In the genomic region with DNA sequence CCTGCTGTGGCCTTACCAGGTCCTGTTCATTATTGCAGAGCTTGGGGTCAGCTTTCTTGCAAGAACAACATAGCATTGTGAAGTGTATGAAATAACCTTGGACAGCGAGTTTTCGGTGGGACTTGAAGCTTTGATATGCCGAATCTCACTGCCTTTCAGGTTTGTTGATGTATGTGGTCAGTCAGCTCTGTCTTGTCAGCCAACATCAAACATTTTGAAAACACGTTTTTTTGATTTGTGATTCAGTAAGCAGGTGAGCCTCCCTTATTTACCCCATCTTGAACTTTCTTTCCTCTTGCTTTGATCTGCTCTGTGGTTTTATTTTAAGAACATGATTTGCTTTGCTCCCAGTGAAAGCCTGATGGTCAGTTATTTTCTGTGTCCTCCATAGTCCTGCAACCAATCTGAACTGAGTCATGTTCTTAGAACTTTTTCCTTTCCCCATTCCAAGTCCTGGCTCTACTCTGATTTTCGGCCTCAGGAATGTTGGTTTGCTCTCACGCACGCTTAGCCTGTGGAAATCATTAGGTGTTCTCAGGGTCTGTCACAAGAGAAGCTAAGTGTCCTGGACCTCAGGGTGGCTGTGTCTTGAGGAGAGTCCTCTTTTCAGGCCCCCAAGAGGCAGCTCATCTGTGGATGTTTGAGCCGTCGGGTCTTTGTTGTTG, we compare ENCODE assay signal across 11 cellular contexts. TPM values are rescaled to one million over a fixed set of nuclear protein-coding genes. Genes with fewer than 3 reads are reported as not detected.
DNase-seq lines count a peak whose midpoint lies in the region; ATAC-seq and TF ChIP-seq lines count a peak whose summit lies in the region.
"Had no signal": no experiment of that assay in that cellular context is flagged by ENCODE, and none has a peak within 500 bp of the region (broad histone marks: within the 10 kb centered on the region; RNA-seq: fewer than 3 reads in every experiment).

No MANE protein-coding gene starts in this region.

- H3K27ac Mint-ChIP-seq in activated CD8-positive, alpha-beta T cell treated with anti-CD3 and anti-CD28 coated beads for 36 hours = peak overlapping the region; percentile 40
- H3K27ac Mint-ChIP-seq in activated CD8-positive, alpha-beta T cell treated with anti-CD3 and anti-CD28 coated beads, Interleukin-2, amount 10 ng/mL, durations not matched to agents 7 days and 5 days = no peak overlapping the region
- peak overlapping the region in 6 of 9 donors; percentile 24 to 77 (median 57) for H3K27ac Mint-ChIP-seq in naive thymus-derived CD4-positive, alpha-beta T cell

- intact Hi-C loops in activated CD8-positive, alpha-beta T cell treated with anti-CD3 and anti-CD28 coated beads for 36 hours (cut with micrococcal nuclease) = no loop called here
- intact Hi-C loops in esophagus squamous epithelium (cut with DNase I) = loop anchor here (10.0 kb wide), 1 partner anchor 52 kb away; no protein-coding TSS in a partner anchor
- intact Hi-C loops in naive thymus-derived CD4-positive, alpha-beta T cell (cut with micrococcal nuclease) = loop anchor here in 1 of 2 donors (2.0 kb wide), 1 partner anchor 24 kb away; no protein-coding TSS in a partner anchor

- H3K4me1 ChIP-seq in esophagus squamous epithelium = peaks cover 10 to 60% (median 24%) of the 10 kb centered on the region in 3 donors
- peaks cover 8 to 26% of the 10 kb centered on the region in 2 donors for H3K4me1 ChIP-seq in naive thymus-derived CD4-positive, alpha-beta T cell (ENCODE audit: control insufficient read depth in 2 of 2, insufficient read depth in 2 of 2, low read length in 2 of 2)
- H3K4me1 ChIP-seq in upper lobe of left lung = peaks cover 14 to 32% (median 21%) of the 10 kb centered on the region in 4 donors

- peaks cover 10% of the 10 kb centered on the region for H3K36me3 Mint-ChIP-seq in activated CD8-positive, alpha-beta T cell treated with anti-CD3 and anti-CD28 coated beads for 36 hours (ENCODE audit: low read depth)
- H3K36me3 Mint-ChIP-seq in activated CD8-positive, alpha-beta T cell treated with anti-CD3 and anti-CD28 coated beads, Interleukin-2, amount 10 ng/mL, durations not matched to agents 7 days and 5 days (ENCODE audit: low read depth) = peaks cover 17% of the 10 kb centered on the region
- peaks cover 7 to 21% (median 13%) of the 10 kb centered on the region in 5 donors for H3K36me3 Mint-ChIP-seq in naive thymus-derived CD4-positive, alpha-beta T cell

- peaks cover 46% of the 10 kb centered on the region for H3K4me1 Mint-ChIP-seq in activated CD8-positive, alpha-beta T cell treated with anti-CD3 and anti-CD28 coated beads for 36 hours (ENCODE audit: low read depth)
- peaks cover 40% of the 10 kb centered on the region for H3K4me1 Mint-ChIP-seq in activated CD8-positive, alpha-beta T cell treated with anti-CD3 and anti-CD28 coated beads, Interleukin-2, amount 10 ng/mL, durations not matched to agents 7 days and 5 days (ENCODE audit: low read depth)
- peaks cover 37 to 64% (median 55%) of the 10 kb centered on the region in 7 donors for H3K4me1 Mint-ChIP-seq in naive thymus-derived CD4-positive, alpha-beta T cell

- TF ChIP-seq POLR2A in esophagus squamous epithelium (IDR thresholded peaks at IDR 0.05) (no peak), upper lobe of left lung (IDR thresholded peaks at IDR 0.05) (no peak)

- TF ChIP-seq EP300 in upper lobe of left lung (IDR thresholded peaks at IDR 0.05) = peak in 1 of 4 donors; percentile 10

- no peak overlapping the region for H3K4me3 Mint-ChIP-seq in activated CD8-positive, alpha-beta T cell treated with anti-CD3 and anti-CD28 coated beads for 36 hours
- H3K4me3 Mint-ChIP-seq in activated CD8-positive, alpha-beta T cell treated with anti-CD3 and anti-CD28 coated beads, Interleukin-2, amount 10 ng/mL, durations not matched to agents 7 days and 5 days = no peak overlapping the region
- H3K4me3 Mint-ChIP-seq in naive thymus-derived CD4-positive, alpha-beta T cell = peak overlapping the region in 5 of 10 donors; percentile 26 to 62 (median 51)
- H3K4me3 Mint-ChIP-seq: activated T-cell treated with anti-CD3 and anti-CD28 coated beads, Interleukin-2, amount 50 U/mL, for 4 hours had no signal

- POLR2A ChIA-PET in activated CD8-positive, alpha-beta T cell treated with anti-CD3 and anti-CD28 coated beads for 36 hours (lab: Charles Lee) = interaction anchor here (0.6 to 2.1 kb wide), 6 partner anchors 8 to 1165 kb away, joined by 3 to 8 read pairs (median 3); partner anchors contain the start of gene WBP1L
- POLR2A ChIA-PET in activated CD8-positive, alpha-beta T cell treated with anti-CD3 and anti-CD28 coated beads, Interleukin-2, amount 10 ng/mL, durations not matched to agents 7 days and 5 days (lab: Charles Lee) = no interaction called here
- POLR2A ChIA-PET in naive thymus-derived CD4-positive, alpha-beta T cell (lab: Charles Lee) = no interaction called here

- H3K27me3 ChIP-seq in esophagus squamous epithelium (no peaks in the 10 kb centered on the region), upper lobe of left lung (no peaks in the 10 kb centered on the region)
- no peaks in the 10 kb centered on the region for H3K27me3 ChIP-seq in naive thymus-derived CD4-positive, alpha-beta T cell (ENCODE audit: control insufficient read depth in 2 of 2, insufficient read depth in 2 of 2, low read length in 2 of 2)

- H3K4me3 ChIP-seq in esophagus squamous epithelium (no peak overlapping the region), upper lobe of left lung (no peak overlapping the region)
- no peak overlapping the region for H3K4me3 ChIP-seq in naive thymus-derived CD4-positive, alpha-beta T cell (ENCODE audit: low read length)
- H3K4me3 ChIP-seq: A549 had no signal

- no peak for DNase-seq in activated CD8-positive, alpha-beta T cell treated with anti-CD3 and anti-CD28 coated beads for 36 hours
- no peak for DNase-seq in activated CD8-positive, alpha-beta T cell treated with anti-CD3 and anti-CD28 coated beads, Interleukin-2, amount 10 ng/mL, durations not matched to agents 7 days and 5 days
- DNase-seq in esophagus squamous epithelium (lab: John Stamatoyannopoulos, UW) (no peak), upper lobe of left lung (no peak), HPDE6-E6E7 (ENCODE audit: extremely low spot score) (no peak), NCI-H2107 treated with DMSO at 0.1 percent for 48 hours (lab: John Stamatoyannopoulos, UW; ENCODE audit: unreplicated experiment) (no peak)
- DNase-seq in naive thymus-derived CD4-positive, alpha-beta T cell = no peak
- no peak for DNase-seq in activated naive CD4-positive, alpha-beta T cell treated with anti-CD3 and anti-CD28 coated beads, Interleukin-2, amount 50 U/mL, for 16 hours
- DNase-seq: activated T-cell treated with anti-CD3 and anti-CD28 coated beads, Interleukin-2, amount 50 U/mL, for 4 hours; stimulated activated CD4-positive, alpha-beta T cell treated with anti-CD3 and anti-CD28 coated beads, Interleukin-2, amount 100 ng/mL, for 24 hours had no signal

- CTCF ChIA-PET in activated CD8-positive, alpha-beta T cell treated with anti-CD3 and anti-CD28 coated beads for 36 hours (lab: Charles Lee) = interaction anchor here (0.7 to 4.1 kb wide), 16 partner anchors 9 to 155 kb away, joined by 3 to 34 read pairs (median 4); partner anchors contain the start of gene WBP1L
- CTCF ChIA-PET in activated CD8-positive, alpha-beta T cell treated with anti-CD3 and anti-CD28 coated beads, Interleukin-2, amount 10 ng/mL, durations not matched to agents 7 days and 5 days (lab: Charles Lee) = interaction anchor here (0.7 to 2.8 kb wide), 9 partner anchors 9 to 149 kb away, joined by 3 to 23 read pairs (median 5); partner anchors contain the start of gene WBP1L
- CTCF ChIA-PET in naive thymus-derived CD4-positive, alpha-beta T cell (lab: Charles Lee) = interaction anchor here (1.0 to 1.6 kb wide), 3 partner anchors 10 to 16 kb away, joined by 3 to 4 read pairs (median 4); no protein-coding TSS in a partner anchor

- WGBS in esophagus squamous epithelium, 2 donors = 69 to 81% methylated on average over 9 of the region's 9 CpGs
- 78% methylated on average over 9 of the region's 9 CpGs for WGBS in upper lobe of left lung, 2 donors

- no peak for ATAC-seq in activated CD8-positive, alpha-beta T cell treated with anti-CD3 and anti-CD28 coated beads for 36 hours
- ATAC-seq in activated CD8-positive, alpha-beta T cell treated with anti-CD3 and anti-CD28 coated beads, Interleukin-2, amount 10 ng/mL, durations not matched to agents 7 days and 5 days = no peak
- no peak for ATAC-seq in naive thymus-derived CD4-positive, alpha-beta T cell
- ATAC-seq in upper lobe of left lung (ENCODE audit: low FRiP score in 2 of 2) = peak; percentile 41 to 85

- no peaks in the 10 kb centered on the region for H3K9me3 Mint-ChIP-seq in activated CD8-positive, alpha-beta T cell treated with anti-CD3 and anti-CD28 coated beads for 36 hours
- H3K9me3 Mint-ChIP-seq in activated CD8-positive, alpha-beta T cell treated with anti-CD3 and anti-CD28 coated beads, Interleukin-2, amount 10 ng/mL, durations not matched to agents 7 days and 5 days (ENCODE audit: insufficient read depth) = no peaks in the 10 kb centered on the region
- H3K9me3 Mint-ChIP-seq in naive thymus-derived CD4-positive, alpha-beta T cell = peaks cover 0 to 3% (median 0%) of the 10 kb centered on the region in 11 donors
- H3K9me3 Mint-ChIP-seq: activated T-cell treated with anti-CD3 and anti-CD28 coated beads, Interleukin-2, amount 50 U/mL, for 4 hours had no signal

- H3K27me3 Mint-ChIP-seq in activated CD8-positive, alpha-beta T cell treated with anti-CD3 and anti-CD28 coated beads for 36 hours = no peaks in the 10 kb centered on the region
- no peaks in the 10 kb centered on the region for H3K27me3 Mint-ChIP-seq in activated CD8-positive, alpha-beta T cell treated with anti-CD3 and anti-CD28 coated beads, Interleukin-2, amount 10 ng/mL, durations not matched to agents 7 days and 5 days (ENCODE audit: low read depth)
- no peaks in the 10 kb centered on the region for H3K27me3 Mint-ChIP-seq in naive thymus-derived CD4-positive, alpha-beta T cell

- H3K9me3 ChIP-seq in esophagus squamous epithelium (no peaks in the 10 kb centered on the region), upper lobe of left lung (no peaks in the 10 kb centered on the region)
- no peaks in the 10 kb centered on the region for H3K9me3 ChIP-seq in naive thymus-derived CD4-positive, alpha-beta T cell (ENCODE audit: control insufficient read depth in 2 of 3, low read length in 3 of 3)
- H3K9me3 ChIP-seq: A549 had no signal

- H3K27ac ChIP-seq in esophagus squamous epithelium (peak overlapping the region; percentile 57 to 91 (median 75)), upper lobe of left lung (peak overlapping the region; percentile 69 to 74 (median 71))
- H3K27ac ChIP-seq in naive thymus-derived CD4-positive, alpha-beta T cell (ENCODE audit: low read depth, low read length) = no peak overlapping the region
- H3K27ac ChIP-seq: A549 had no signal

- TF ChIP-seq CTCF in activated CD8-positive, alpha-beta T cell treated with anti-CD3 and anti-CD28 coated beads for 36 hours (IDR thresholded peaks at IDR 0.05) = no peak
- TF ChIP-seq CTCF in esophagus squamous epithelium (IDR thresholded peaks at IDR 0.05) (no peak), upper lobe of left lung (IDR thresholded peaks at IDR 0.05) (no peak)

- H3K36me3 ChIP-seq in esophagus squamous epithelium (peaks cover 0 to 19% (median 0%) of the 10 kb centered on the region in 3 donors), upper lobe of left lung (no peaks in the 10 kb centered on the region)
- peaks cover 0 to 5% (median 0%) of the 10 kb centered on the region in 3 experiments for H3K36me3 ChIP-seq in naive thymus-derived CD4-positive, alpha-beta T cell (ENCODE audit: control insufficient read depth in 2 of 3, insufficient read depth in 3 of 3, low read length in 3 of 3)

RNA-seq across cellular contexts. Expression of gene WBP1L, which starts 8.7 kb away (rescaled TPM):
- total RNA-seq in activated CD8-positive, alpha-beta T cell treated with anti-CD3 and anti-CD28 coated beads for 36 hours = 10 to 100 TPM; 11.4 to 12.7 TPM
- total RNA-seq in activated CD8-positive, alpha-beta T cell treated with anti-CD3 and anti-CD28 coated beads, Interleukin-2, amount 10 ng/mL, durations not matched to agents 7 days and 5 days = 10 to 100 TPM; 25.7 to 25.9 TPM
- total RNA-seq in esophagus squamous epithelium (10 to 100 TPM; 40.6 to 61.4 (median 49.1) TPM), upper lobe of left lung (10 to 100 TPM; 41.7 to 76.6 (median 54.7) TPM)
- 10 to 100 TPM; 20.5 to 37.9 (median 34.1) TPM for total RNA-seq in naive thymus-derived CD4-positive, alpha-beta T cell
- 10 to 100 TPM; 19.4 to 30.3 TPM for polyA plus RNA-seq in naive thymus-derived CD4-positive, alpha-beta T cell

RNA-seq across cellular contexts. Expression of gene SFXN2, which starts 38.0 kb away (rescaled TPM):
- 10 to 100 TPM; 12.8 to 16.3 TPM for total RNA-seq in activated CD8-positive, alpha-beta T cell treated with anti-CD3 and anti-CD28 coated beads for 36 hours
- 10 to 100 TPM; 22.2 TPM for total RNA-seq in activated CD8-positive, alpha-beta T cell treated with anti-CD3 and anti-CD28 coated beads, Interleukin-2, amount 10 ng/mL, durations not matched to agents 7 days and 5 days
- total RNA-seq in esophagus squamous epithelium (1 to 10 TPM; 1.4 to 7.8 (median 3.6) TPM), upper lobe of left lung (10 to 100 TPM in 2 of 6 donors, 1 to 10 TPM in 4; 3.9 to 28.3 (median 8.0) TPM)
- 10 to 100 TPM; 11.6 to 32.1 (median 26.8) TPM for total RNA-seq in naive thymus-derived CD4-positive, alpha-beta T cell
- 10 to 100 TPM; 11.4 to 17.5 TPM for polyA plus RNA-seq in naive thymus-derived CD4-positive, alpha-beta T cell

RNA-seq across cellular contexts. Expression of gene ARL3, which starts 38.2 kb away (rescaled TPM):
- 1 to 10 TPM; 5.3 to 6.2 TPM for total RNA-seq in activated CD8-positive, alpha-beta T cell treated with anti-CD3 and anti-CD28 coated beads for 36 hours
- 1 to 10 TPM; 4.7 to 5.2 TPM for total RNA-seq in activated CD8-positive, alpha-beta T cell treated with anti-CD3 and anti-CD28 coated beads, Interleukin-2, amount 10 ng/mL, durations not matched to agents 7 days and 5 days
- total RNA-seq in esophagus squamous epithelium (1 to 10 TPM in 3 of 4 donors, under 1 TPM in 1; 0.87 to 5.0 (median 2.2) TPM), upper lobe of left lung (1 to 10 TPM; 4.6 to 7.9 (median 6.4) TPM)
- 1 to 10 TPM; 1.3 to 5.1 (median 2.9) TPM for total RNA-seq in naive thymus-derived CD4-positive, alpha-beta T cell
- 1 to 10 TPM; 2.2 to 3.4 TPM for polyA plus RNA-seq in naive thymus-derived CD4-positive, alpha-beta T cell

Comparison
In these comparisons a context has a peak if more than half of its experiments do, and no peak if none do; other contexts are left out.
1. ATAC-seq: peak in upper lobe of left lung (2 of 2); none in activated CD8-positive, alpha-beta T cell treated with anti-CD3 and anti-CD28 coated beads for 36 hours (single experiment), activated CD8-positive, alpha-beta T cell treated with anti-CD3 and anti-CD28 coated beads, Interleukin-2, amount 10 ng/mL, durations not matched to agents 7 days and 5 days (single experiment) and naive thymus-derived CD4-positive, alpha-beta T cell (single experiment).